In genomic region chr3:133896002-133896761, GRCh38 we compare ENCODE assay signal across 8 cellular contexts. TPM values are rescaled to one million over a fixed set of nuclear protein-coding genes. Genes with fewer than 3 reads are reported as not detected.
DNase-seq lines count a peak whose midpoint lies in the region; ATAC-seq, FAIRE-seq and TF ChIP-seq lines count a peak whose summit lies in the region.

No MANE protein-coding gene starts in this region.

- peak overlapping the region; percentile 77 for H2AFZ ChIP-seq in astrocyte (ENCODE audit: low read depth, low read length)

- no peaks in the 10 kb centered on the region for H3K36me3 ChIP-seq in astrocyte (ENCODE audit: insufficient read depth, low read length)

- no peak for TF ChIP-seq CTCF in astrocyte (IDR thresholded peaks at IDR 0.05; ENCODE audit: insufficient read depth, low read depth, low read length)

- peaks cover 28% of the 10 kb centered on the region for H3K27me3 Mint-ChIP-seq in activated naive CD4-positive, alpha-beta T cell treated with anti-CD3 and anti-CD28 coated beads, Interleukin-2, amount 50 U/mL, for 24 hours
- H3K27me3 Mint-ChIP-seq in astrocyte (ENCODE audit: low read depth, unreplicated experiment): peaks cover 19% of the 10 kb centered on the region
- peaks cover 3 to 10% (median 8%) of the 10 kb centered on the region in 3 donors for H3K27me3 Mint-ChIP-seq in immature natural killer cell (ENCODE audit: low read depth in 3 of 3)
- H3K27me3 Mint-ChIP-seq in stimulated activated naive B cell treated with anti-CD40 and anti-IgM and Interleukin-4, amounts not matched to agents 10 μg/mL and 1 μg/mL and 100 μg/mL, for 72 hours: peaks cover 56 to 76% of the 10 kb centered on the region in 2 donors

- H3K9me3 ChIP-seq in astrocyte (ENCODE audit: insufficient read depth, low read depth, low read length): no peaks in the 10 kb centered on the region

- peaks cover 37% of the 10 kb centered on the region for H3K27me3 ChIP-seq in astrocyte (ENCODE audit: insufficient read depth, low read length)

- no peak for FAIRE-seq in astrocyte (lab: Jason Lieb, UNC)

- peaks cover 7% of the 10 kb centered on the region for H4K20me1 ChIP-seq in astrocyte (ENCODE audit: insufficient read depth, low read length)

- peaks cover 4% of the 10 kb centered on the region for H3K4me1 ChIP-seq in astrocyte (ENCODE audit: insufficient read depth, low read length)

- ATAC-seq in stimulated activated naive B cell treated with anti-CD40 and anti-IgM and Interleukin-4, amounts not matched to agents 10 μg/mL and 1 μg/mL and 100 μg/mL, for 72 hours (replicated peaks): peak; percentile 38 to 56

- peak overlapping the region; percentile 87 for H3K4me2 ChIP-seq in astrocyte (ENCODE audit: low read length)

- H3K4me3 ChIP-seq in astrocyte (ENCODE audit: insufficient read depth, low read depth, low read length): peak overlapping the region; percentile 63

- no peaks in the 10 kb centered on the region for H3K36me3 Mint-ChIP-seq in activated naive CD4-positive, alpha-beta T cell treated with anti-CD3 and anti-CD28 coated beads, Interleukin-2, amount 50 U/mL, for 24 hours
- H3K36me3 Mint-ChIP-seq in astrocyte (ENCODE audit: low read depth, unreplicated experiment): peaks cover 5% of the 10 kb centered on the region
- H3K36me3 Mint-ChIP-seq in immature natural killer cell: no peaks in the 10 kb centered on the region
- peaks cover 0 to 1% of the 10 kb centered on the region in 2 donors for H3K36me3 Mint-ChIP-seq in stimulated activated naive B cell treated with anti-CD40 and anti-IgM and Interleukin-4, amounts not matched to agents 10 μg/mL and 1 μg/mL and 100 μg/mL, for 72 hours

- no peak overlapping the region for H3K27ac ChIP-seq in astrocyte (ENCODE audit: low read depth, low read length)

- DNase-seq in activated naive CD4-positive, alpha-beta T cell treated with anti-CD3 and anti-CD28 coated beads, Interleukin-2, amount 50 U/mL, for 16 hours: no peak
- DNase-seq in astrocyte (ENCODE audit: low read depth) (peak; percentile 8), immature natural killer cell (no peak), GM19240 (ENCODE audit: insufficient read length, low spot score) (no peak), NK-92 (lab: John Stamatoyannopoulos, UW; ENCODE audit: unreplicated experiment) (no peak), germinal center (ENCODE audit: low spot score) (no peak)
- no peak for DNase-seq in stimulated activated naive B cell treated with anti-CD40 and anti-IgM and Interleukin-4, amounts not matched to agents 10 μg/mL and 1 μg/mL and 100 μg/mL, for 72 hours

- H3K79me2 ChIP-seq in astrocyte (ENCODE audit: insufficient read depth, low read length): no peaks in the 10 kb centered on the region

- no peaks in the 10 kb centered on the region for H3K9me3 Mint-ChIP-seq in activated naive CD4-positive, alpha-beta T cell treated with anti-CD3 and anti-CD28 coated beads, Interleukin-2, amount 50 U/mL, for 24 hours
- no peaks in the 10 kb centered on the region for H3K9me3 Mint-ChIP-seq in astrocyte (ENCODE audit: unreplicated experiment)
- H3K9me3 Mint-ChIP-seq in immature natural killer cell: no peaks in the 10 kb centered on the region
- H3K9me3 Mint-ChIP-seq in stimulated activated naive B cell treated with anti-CD40 and anti-IgM and Interleukin-4, amounts not matched to agents 10 μg/mL and 1 μg/mL and 100 μg/mL, for 72 hours: no peaks in the 10 kb centered on the region

- H3K9ac ChIP-seq in astrocyte (ENCODE audit: low read length): peak overlapping the region; percentile 65

- H3K4me3 Mint-ChIP-seq in activated naive CD4-positive, alpha-beta T cell treated with anti-CD3 and anti-CD28 coated beads, Interleukin-2, amount 50 U/mL, for 24 hours: peak overlapping the region; percentile 61
- H3K4me3 Mint-ChIP-seq in astrocyte (ENCODE audit: unreplicated experiment) (peak overlapping the region; percentile 88), immature natural killer cell (peak overlapping the region in 4 of 5 donors; percentile 16 to 64 (median 47))
- H3K4me3 Mint-ChIP-seq in stimulated activated naive B cell treated with anti-CD40 and anti-IgM and Interleukin-4, amounts not matched to agents 10 μg/mL and 1 μg/mL and 100 μg/mL, for 72 hours: peak overlapping the region; percentile 80 to 84

- H3K4me1 Mint-ChIP-seq in activated naive CD4-positive, alpha-beta T cell treated with anti-CD3 and anti-CD28 coated beads, Interleukin-2, amount 50 U/mL, for 24 hours: no peaks in the 10 kb centered on the region
- H3K4me1 Mint-ChIP-seq in astrocyte (ENCODE audit: low read depth, unreplicated experiment) (peaks cover 15% of the 10 kb centered on the region), immature natural killer cell (peaks cover 0 to 5% of the 10 kb centered on the region in 2 donors)
- H3K4me1 Mint-ChIP-seq in stimulated activated naive B cell treated with anti-CD40 and anti-IgM and Interleukin-4, amounts not matched to agents 10 μg/mL and 1 μg/mL and 100 μg/mL, for 72 hours: peaks cover 2 to 11% of the 10 kb centered on the region in 2 donors

- H3K27ac Mint-ChIP-seq in activated naive CD4-positive, alpha-beta T cell treated with anti-CD3 and anti-CD28 coated beads, Interleukin-2, amount 50 U/mL, for 24 hours: no peak overlapping the region
- H3K27ac Mint-ChIP-seq in astrocyte (ENCODE audit: unreplicated experiment) (no peak overlapping the region), immature natural killer cell (no peak overlapping the region)
- no peak overlapping the region for H3K27ac Mint-ChIP-seq in stimulated activated naive B cell treated with anti-CD40 and anti-IgM and Interleukin-4, amounts not matched to agents 10 μg/mL and 1 μg/mL and 100 μg/mL, for 72 hours

RNA-seq across cellular contexts. Expression of gene RAB6B, which starts 0.5 kb away (rescaled TPM):
- total RNA-seq in astrocyte: 60.5 and 61.8 TPM in 2 replicates
- polyA plus RNA-seq in immature natural killer cell: under 1 TPM in 2 of 3 donors, not detected in 1; 0.46 to 0.53 TPM
